In the genomic region with DNA sequence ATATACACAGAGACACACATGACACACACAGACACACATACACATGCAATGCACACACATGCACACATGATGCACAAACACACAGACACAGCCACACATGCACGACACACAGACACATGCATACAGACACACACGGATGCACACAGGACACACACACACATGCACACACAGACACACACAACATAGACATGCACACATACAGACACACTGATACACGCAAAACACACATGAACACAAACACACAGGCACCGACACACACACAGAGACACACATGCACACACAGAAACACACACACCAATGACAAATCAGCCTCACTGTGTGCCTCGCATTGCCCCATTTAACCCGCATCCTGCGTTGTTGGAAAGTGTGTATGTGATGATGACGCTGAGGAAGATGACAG, we compare ENCODE assay signal across 16 cellular contexts.
DNase-seq lines count a peak whose midpoint lies in the region; ATAC-seq and TF ChIP-seq lines count a peak whose summit lies in the region.
"Had no signal": no experiment of that assay in that cellular context is flagged by ENCODE, and none has a peak within 500 bp of the region (broad histone marks: within the 10 kb centered on the region; RNA-seq: fewer than 3 reads in every experiment).

No MANE protein-coding gene starts in this region.

- no peak overlapping the region for H3K4ac ChIP-seq in H9 (ENCODE audit: low read depth, low read length)

- no peak overlapping the region for H4K5ac ChIP-seq in H9 (ENCODE audit: insufficient read length, low read depth, low read length)

- H3K27me3 Mint-ChIP-seq in H9 (ENCODE audit: low read depth), result peaks cover 6% of the 10 kb centered on the region; the same call in 1 of the 2 replicates
- H3K27me3 Mint-ChIP-seq: B cell had no signal

- H3K9me3 ChIP-seq in H9 (ENCODE audit: control insufficient read depth, low read depth, low read length) (no peaks in the 10 kb centered on the region), OCI-LY1 (ENCODE audit: low read length) (peaks cover 10% of the 10 kb centered on the region), esophagus muscularis mucosa (no peaks in the 10 kb centered on the region)
- H3K9me3 ChIP-seq: HAP-1 had no signal

- H3K79me2 ChIP-seq in H9 (ENCODE audit: insufficient read depth, low read length) (no peaks in the 10 kb centered on the region), OCI-LY1 (ENCODE audit: insufficient read depth, low read length) (no peaks in the 10 kb centered on the region)

- no peak overlapping the region for H2BK20ac ChIP-seq in H9 (ENCODE audit: low read depth, low read length, poor library complexity, severe bottlenecking)

- H3K9me2 ChIP-seq in OCI-LY1 (ENCODE audit: low read depth, low read length), result no peaks in the 10 kb centered on the region

- no peak overlapping the region for H4K8ac ChIP-seq in H9 (replicated peaks; ENCODE audit: insufficient read length, low read depth, low read length)

- DNase-seq in H9, result no peak
- peak; percentile 74 for DNase-seq in esophagus muscularis mucosa (ENCODE audit: extremely low spot score)
- no peak for DNase-seq in NK-92 (lab: John Stamatoyannopoulos, UW; ENCODE audit: unreplicated experiment)
- no peak for DNase-seq in activated effector memory CD4-positive, alpha-beta T cell treated with anti-CD3 and anti-CD28 coated beads, Interleukin-2, amount 50 U/mL, for 16 hours
- DNase-seq: Calu3; CD8-positive, alpha-beta T cell; DMS79 treated with DMSO at 0.1 percent for 48 hours; GF-D8; GOT3; IMR-90 had no signal

- H3K27ac ChIP-seq in H9 (ENCODE audit: insufficient read length, low read depth, low read length), result no peak overlapping the region
- H3K27ac ChIP-seq in OCI-LY1 (ENCODE audit: low read depth, low read length, poor library complexity, severe bottlenecking), result peak overlapping the region; percentile 63
- no peak overlapping the region for H3K27ac ChIP-seq in esophagus muscularis mucosa (replicated peaks in 1 of 4)
- H3K27ac ChIP-seq: BLaER1 treated with 17β-estradiol and CSF1 and Interleukin-3, amounts not matched to agents 10 nM and 100 nM had no signal

- H3K4me2 ChIP-seq in H9 (ENCODE audit: insufficient read depth, insufficient read length, low read length) (no peak overlapping the region), OCI-LY1 (ENCODE audit: low read length) (peak overlapping the region; percentile 33; the same call in 1 of the 2 replicates)
- H3K4me2 ChIP-seq: BLaER1 treated with 17β-estradiol and CSF1 and Interleukin-3, amounts not matched to agents 10 nM and 100 nM had no signal

- H4K91ac ChIP-seq in H9 (ENCODE audit: insufficient read length, low read depth, low read length), result no peak overlapping the region

- H3K9ac ChIP-seq in H9 (ENCODE audit: extremely low read depth, insufficient read length, low read length), result no peak overlapping the region
- no peak overlapping the region; the same call in 1 of the 2 replicates for H3K9ac ChIP-seq in OCI-LY1 (ENCODE audit: low read length)
- H3K9ac ChIP-seq: BLaER1 treated with 17β-estradiol and CSF1 and Interleukin-3, amounts not matched to agents 10 nM and 100 nM had no signal

- H3K4me3 ChIP-seq in OCI-LY1 (ENCODE audit: low read depth, low read length, poor library complexity, severe bottlenecking), result peak overlapping the region; percentile 19
- H3K4me3 ChIP-seq in esophagus muscularis mucosa, result no peak overlapping the region
- H3K4me3 ChIP-seq: BLaER1 treated with 17β-estradiol and CSF1 and Interleukin-3, amounts not matched to agents 10 nM and 100 nM; HAP-1; K562 had no signal

- no CpG with 5 or more reads among the region's 8 CpGs for WGBS in H9 (ENCODE audit: extremely low coverage, insufficient read length, low lambda C conversion rate)
- whole genome bisulfite sequencing in esophagus muscularis mucosa, result 90% methylated on average over 8 of the region's 8 CpGs

- H3K18ac ChIP-seq in H9 (ENCODE audit: insufficient read length, low read depth, low read length), result peak overlapping the region; percentile 24

- no peak overlapping the region for H2BK15ac ChIP-seq in H9 (ENCODE audit: low read depth, low read length)

- H3K56ac ChIP-seq in H9 (ENCODE audit: insufficient read length, low read depth, low read length), result no peak overlapping the region

- TF ChIP-seq EP300 in esophagus muscularis mucosa (IDR thresholded peaks at IDR 0.05), result no peak

- no peaks in the 10 kb centered on the region for H3K79me1 ChIP-seq in H9 (ENCODE audit: insufficient read depth, low read depth, low read length, poor library complexity, severe bottlenecking)

- 0 out of 2 replicates have a peak, but pooled peaks cover 5% of the 10 kb centered on the region for H3K36me3 ChIP-seq in OCI-LY1 (ENCODE audit: insufficient read depth, low read length)
- H3K36me3 ChIP-seq in esophagus muscularis mucosa, result no peaks in the 10 kb centered on the region
- H3K36me3 ChIP-seq: BLaER1 treated with 17β-estradiol and CSF1 and Interleukin-3, amounts not matched to agents 10 nM and 100 nM; HAP-1 had no signal

- TF ChIP-seq CTCF in H9 (conservative IDR thresholded peaks at IDR 0.05) (no peak), OCI-LY1 (IDR thresholded peaks at IDR 0.05; ENCODE audit: low read length) (no peak), esophagus muscularis mucosa (IDR thresholded peaks at IDR 0.05) (no peak)

- no peaks in the 10 kb centered on the region for H3K27me3 ChIP-seq in H9 (ENCODE audit: insufficient read depth, low read length)
- H3K27me3 ChIP-seq in OCI-LY1 (ENCODE audit: insufficient read depth, low read length), result no peaks in the 10 kb centered on the region
- H3K27me3 ChIP-seq in esophagus muscularis mucosa, result peaks cover 0 to 20% (median 0%) of the 10 kb centered on the region in 4 donors
- H3K27me3 ChIP-seq: BLaER1 treated with 17β-estradiol and CSF1 and Interleukin-3, amounts not matched to agents 10 nM and 100 nM had no signal

- H3T11ph ChIP-seq in H9 (ENCODE audit: low read length), result no peak overlapping the region

- peaks cover 0 to 3% (median 0%) of the 10 kb centered on the region in 3 experiments; a peak in 3 of 7 replicates for H3K36me3 Mint-ChIP-seq in H9 (ENCODE audit: insufficient read depth in 1 of 3, low read depth in 3 of 3)
- H3K36me3 Mint-ChIP-seq: CD8-positive, alpha-beta T cell had no signal

- no peaks in the 10 kb centered on the region for H3F3A ChIP-seq in OCI-LY1 (ENCODE audit: insufficient read depth, low read length)

- H3K4me1 Mint-ChIP-seq in H9, result peaks cover 5 to 7% of the 10 kb centered on the region in 2 experiments; a peak in 3 of 4 replicates
- H3K4me1 Mint-ChIP-seq: B cell had no signal

- ATAC-seq in GM19455 (IDR thresholded peaks at IDR 0.05; ENCODE audit: unreplicated experiment), result no peak
- ATAC-seq: CD8-positive, alpha-beta T cell; K562 had no signal

- no peak for TF ChIP-seq POLR2A in esophagus muscularis mucosa (IDR thresholded peaks at IDR 0.05; ENCODE audit: low read depth)

- no peak overlapping the region for H2BK120ac ChIP-seq in H9 (ENCODE audit: low read depth, low read length, poor library complexity, severe bottlenecking)

- H3K23me2 ChIP-seq in H9 (ENCODE audit: insufficient read length, low read depth, low read length, poor library complexity, severe bottlenecking), result no peaks in the 10 kb centered on the region

- H2AK5ac ChIP-seq in H9 (ENCODE audit: insufficient read length, low read length), result no peak overlapping the region

- no peak overlapping the region for H2BK5ac ChIP-seq in H9 (ENCODE audit: insufficient read length, low read length)

- H3K27ac Mint-ChIP-seq in H9, result no peak overlapping the region; a peak in 1 of 7 replicates
- H3K27ac Mint-ChIP-seq: B cell; CD8-positive, alpha-beta T cell had no signal

- H2AFZ ChIP-seq in H9 (ENCODE audit: low read length) (no peak overlapping the region), OCI-LY1 (ENCODE audit: low read length) (no peak overlapping the region)

- H2BK12ac ChIP-seq in H9 (ENCODE audit: insufficient read length, low read depth, low read length), result no peak overlapping the region

- H3K14ac ChIP-seq in H9 (ENCODE audit: insufficient read depth, low read length), result no peak overlapping the region

- H3K4me1 ChIP-seq in H9 (ENCODE audit: insufficient read depth, low read length), result no peaks in the 10 kb centered on the region
- H3K4me1 ChIP-seq in OCI-LY1 (ENCODE audit: insufficient read depth, low read length, severe bottlenecking), result peaks cover 54% of the 10 kb centered on the region
- no peaks in the 10 kb centered on the region for H3K4me1 ChIP-seq in esophagus muscularis mucosa
- H3K4me1 ChIP-seq: HAP-1 had no signal

- H3K23ac ChIP-seq in H9 (ENCODE audit: insufficient read length, low read depth, low read length), result peak overlapping the region; percentile 17

- intact Hi-C loops in esophagus muscularis mucosa (cut with DNase I), result no loop called here

- H4K20me1 ChIP-seq in H9 (ENCODE audit: control insufficient read depth, insufficient read depth, insufficient read length) (no peaks in the 10 kb centered on the region), OCI-LY1 (ENCODE audit: insufficient read depth, low read length) (no peaks in the 10 kb centered on the region)
- H4K20me1 ChIP-seq: BLaER1 treated with 17β-estradiol and CSF1 and Interleukin-3, amounts not matched to agents 10 nM and 100 nM had no signal

- no peak overlapping the region for H3K4me3 Mint-ChIP-seq in H9
- H3K4me3 Mint-ChIP-seq: B cell; CD8-positive, alpha-beta T cell had no signal

- H3K9me3 Mint-ChIP-seq in H9, result peaks cover 4% of the 10 kb centered on the region in 2 experiments; a peak in 3 of 5 replicates
- H3K9me3 Mint-ChIP-seq: CD8-positive, alpha-beta T cell had no signal
